In genomic region chr6:35343835-35344550, GRCh38 we compare ENCODE assay signal across 10 cellular contexts. TPM values are rescaled to one million over a fixed set of nuclear protein-coding genes. Genes with fewer than 3 reads are reported as not detected.
DNase-seq lines count a peak whose midpoint lies in the region; ATAC-seq lines count a peak whose summit lies in the region.
"Had no signal": no experiment of that assay in that cellular context is flagged by ENCODE, and none has a peak within 500 bp of the region (broad histone marks: within the 10 kb centered on the region; RNA-seq: fewer than 3 reads in every experiment).

No MANE protein-coding gene starts in this region.

- H3K9ac ChIP-seq in subcutaneous abdominal adipose tissue (ENCODE audit: low read length in 5 of 5) = peak overlapping the region in 4 of 5 donors; percentile 44 to 94 (median 88)

- no peaks in the 10 kb centered on the region for H3K27me3 Mint-ChIP-seq in T-helper 2 cell treated with Interferon-gamma antibody and Interleukin-4, amounts not matched to agents 5 μg/mL and 100 μg/mL, for 36 hours (ENCODE audit: low read depth)

- peaks cover 22% of the 10 kb centered on the region for H3K36me3 Mint-ChIP-seq in T-helper 2 cell treated with Interferon-gamma antibody and Interleukin-4, amounts not matched to agents 5 μg/mL and 100 μg/mL, for 36 hours (ENCODE audit: low read depth)
- H3K36me3 Mint-ChIP-seq in activated naive CD4-positive, alpha-beta T cell treated with anti-CD3 and anti-CD28 coated beads, Interleukin-2, amount 50 U/mL, for 72 hours = peaks cover 11 to 37% of the 10 kb centered on the region in 2 donors

- H3K27ac ChIP-seq in layer of hippocampus (ENCODE audit: low read depth, low read length) = peak overlapping the region; percentile 16
- peak overlapping the region; percentile 69 for H3K27ac ChIP-seq in subcutaneous abdominal adipose tissue (ENCODE audit: low read depth, low read length)

- peaks cover 40% of the 10 kb centered on the region for H3K4me1 Mint-ChIP-seq in T-helper 2 cell treated with Interferon-gamma antibody and Interleukin-4, amounts not matched to agents 5 μg/mL and 100 μg/mL, for 36 hours (ENCODE audit: low read depth)

- no peaks in the 10 kb centered on the region for H3K9me3 ChIP-seq in subcutaneous abdominal adipose tissue (ENCODE audit: control insufficient read depth in 5 of 5, low read length in 5 of 5)

- no peak for DNase-seq in T-helper 2 cell treated with Interferon-gamma antibody and Interleukin-4, amounts not matched to agents 5 μg/mL and 100 μg/mL, for 36 hours (ENCODE audit: low spot score)
- DNase-seq in T-helper 2 cell = no peak
- no peak for DNase-seq in activated naive CD4-positive, alpha-beta T cell treated with anti-CD3 and anti-CD28 coated beads, Interleukin-2, amount 50 U/mL, for 72 hours (ENCODE audit: low spot score in 2 of 2)
- no peak for DNase-seq in central memory CD4-positive, alpha-beta T cell
- DNase-seq in activated CD8-positive, alpha-beta memory T cell treated with anti-CD3 and anti-CD28 coated beads, Interleukin-2, amount 50 U/mL, for 4 hours = no peak
- DNase-seq: NCI-H510A treated with DMSO at 0.1 percent for 48 hours had no signal

- no peak for ATAC-seq in activated naive CD4-positive, alpha-beta T cell treated with anti-CD3 and anti-CD28 coated beads, Interleukin-2, amount 50 U/mL, for 72 hours
- ATAC-seq in GM18868 (IDR thresholded peaks at IDR 0.05; ENCODE audit: unreplicated experiment) = no peak

- H3K4me3 ChIP-seq in subcutaneous abdominal adipose tissue (ENCODE audit: low read depth in 1 of 5, low read length in 5 of 5) = peak overlapping the region; percentile 80 to 96 (median 90)

- H3K27ac Mint-ChIP-seq in T-helper 2 cell treated with Interferon-gamma antibody and Interleukin-4, amounts not matched to agents 5 μg/mL and 100 μg/mL, for 36 hours = peak overlapping the region; percentile 28
- peak overlapping the region; percentile 84 to 92 for H3K27ac Mint-ChIP-seq in activated naive CD4-positive, alpha-beta T cell treated with anti-CD3 and anti-CD28 coated beads, Interleukin-2, amount 50 U/mL, for 72 hours

- H3K9me3 Mint-ChIP-seq in T-helper 2 cell treated with Interferon-gamma antibody and Interleukin-4, amounts not matched to agents 5 μg/mL and 100 μg/mL, for 36 hours = no peaks in the 10 kb centered on the region
- no peaks in the 10 kb centered on the region for H3K9me3 Mint-ChIP-seq in activated naive CD4-positive, alpha-beta T cell treated with anti-CD3 and anti-CD28 coated beads, Interleukin-2, amount 50 U/mL, for 72 hours

- H3K36me3 ChIP-seq in subcutaneous abdominal adipose tissue (ENCODE audit: control insufficient read depth in 5 of 5, insufficient read depth in 5 of 5, low read length in 5 of 5) = peaks cover 0 to 27% (median 23%) of the 10 kb centered on the region in 5 donors

- peak overlapping the region; percentile 92 for H3K4me3 Mint-ChIP-seq in T-helper 2 cell treated with Interferon-gamma antibody and Interleukin-4, amounts not matched to agents 5 μg/mL and 100 μg/mL, for 36 hours

- no peaks in the 10 kb centered on the region for H3K27me3 ChIP-seq in layer of hippocampus (ENCODE audit: control insufficient read depth, insufficient read depth, low read length)
- H3K27me3 ChIP-seq in subcutaneous abdominal adipose tissue (ENCODE audit: control insufficient read depth in 5 of 5, insufficient read depth in 4 of 5, low read length in 5 of 5) = no peaks in the 10 kb centered on the region

- peaks cover 4 to 24% (median 23%) of the 10 kb centered on the region in 5 donors for H3K4me1 ChIP-seq in subcutaneous abdominal adipose tissue (ENCODE audit: control insufficient read depth in 5 of 5, insufficient read depth in 5 of 5, low read length in 5 of 5)

RNA-seq across cellular contexts. Expression of gene PPARD, which starts 1.6 kb away (rescaled TPM):
- 10 to 100 TPM; 23.2 to 25.1 TPM for total RNA-seq in activated naive CD4-positive, alpha-beta T cell treated with anti-CD3 and anti-CD28 coated beads, Interleukin-2, amount 50 U/mL, for 72 hours

RNA-seq across cellular contexts. Expression of gene DEF6, which starts 46.4 kb away (rescaled TPM):
- 100 to 1,000 TPM; 107 to 156 TPM for total RNA-seq in activated naive CD4-positive, alpha-beta T cell treated with anti-CD3 and anti-CD28 coated beads, Interleukin-2, amount 50 U/mL, for 72 hours
- total RNA-seq: A172 had no signal
